Comparison of ENCODE assay signal across 8 cellular contexts in the genomic region with DNA sequence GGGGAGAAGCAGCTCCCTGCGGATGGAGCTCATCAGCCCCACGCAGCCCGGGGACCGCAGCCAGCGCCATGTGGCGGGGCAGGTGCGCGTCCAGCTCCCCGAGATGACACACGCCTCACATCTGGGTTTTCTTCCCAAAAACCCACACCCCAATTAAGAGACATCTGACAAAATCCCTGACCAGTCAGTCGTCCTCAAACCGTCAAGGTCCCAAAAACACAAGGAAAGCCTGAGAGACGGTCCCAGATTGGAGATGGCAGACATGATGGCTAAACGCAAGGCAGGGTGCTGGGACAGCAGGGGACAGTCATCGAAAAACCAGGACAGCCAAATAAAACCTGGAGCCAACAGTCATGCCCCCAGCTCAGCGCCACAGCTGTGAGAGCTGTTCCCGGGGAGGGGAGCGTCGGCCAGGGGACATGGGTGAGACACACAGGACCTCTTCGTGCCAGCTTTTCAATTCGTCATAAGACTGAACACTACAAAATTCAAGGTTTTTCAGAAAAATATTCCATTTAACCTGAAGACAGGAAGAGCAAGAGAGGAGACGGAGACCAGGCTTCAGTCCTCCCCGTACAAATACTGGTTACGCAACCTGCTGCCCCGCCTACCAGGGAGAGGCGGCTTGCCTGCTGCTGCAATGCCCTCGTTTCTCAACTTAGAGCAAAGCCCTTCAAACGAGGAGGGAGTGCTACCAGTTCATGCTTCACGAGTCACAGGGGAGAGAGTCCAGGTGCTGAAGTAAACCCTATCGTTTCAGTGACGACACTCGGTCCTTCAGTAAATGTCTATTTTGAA. TPM values are rescaled to one million over a fixed set of nuclear protein-coding genes. Genes with fewer than 3 reads are reported as not detected.
DNase-seq lines count a peak whose midpoint lies in the region; ATAC-seq and TF ChIP-seq lines count a peak whose summit lies in the region.

No MANE protein-coding gene starts in this region.

- H3K36me3 ChIP-seq in esophagus (ENCODE audit: control insufficient read depth in 2 of 2, insufficient read depth in 2 of 2, low read length in 1 of 2) (peaks cover 0 to 39% of the 10 kb centered on the region in 2 donors), mucosa of descending colon (ENCODE audit: low read depth) (no peaks in the 10 kb centered on the region)

- 53 to 57% methylated on average over 32 of the region's 32 CpGs for WGBS in esophagus, 2 donors

- H3K9me3 ChIP-seq in esophagus (ENCODE audit: control insufficient read depth in 2 of 2, insufficient read depth in 1 of 2, low read depth in 1 of 2, low read length in 1 of 2) (no peaks in the 10 kb centered on the region), mucosa of descending colon (no peaks in the 10 kb centered on the region)

- H3K27me3 ChIP-seq in esophagus (ENCODE audit: control insufficient read depth in 1 of 2, insufficient read depth in 2 of 2, low read length in 2 of 2): no peaks in the 10 kb centered on the region

- ATAC-seq in mucosa of descending colon: peak; percentile 83
- no peak for ATAC-seq in HG02870 (IDR thresholded peaks at IDR 0.05; ENCODE audit: unreplicated experiment)
- no peak for ATAC-seq in GM18519 (IDR thresholded peaks at IDR 0.05; ENCODE audit: low FRiP score, unreplicated experiment)
- no peak for ATAC-seq in GM18498 (IDR thresholded peaks at IDR 0.05; ENCODE audit: unreplicated experiment)

- intact Hi-C loops in mucosa of descending colon (cut with DNase I, micrococcal nuclease): no loop called here

- H3K4me1 ChIP-seq in esophagus (ENCODE audit: control insufficient read depth in 2 of 2, insufficient read depth in 2 of 2, low read length in 1 of 2): peaks cover 18 to 36% of the 10 kb centered on the region in 2 donors
- H3K4me1 ChIP-seq in mucosa of descending colon (ENCODE audit: low read depth): peaks cover 39% of the 10 kb centered on the region

- in situ Hi-C loops in Caki2 (cut with HindIII; ENCODE audit: low pct_unique_long_range_greater_than_20kb, low sequenced_read_pairs): no loop called here

- no peak for TF ChIP-seq CTCF in mucosa of descending colon (IDR thresholded peaks at IDR 0.05)

- H3K27ac ChIP-seq in esophagus (ENCODE audit: low read depth in 2 of 2, low read length in 1 of 2): peak overlapping the region; percentile 87 to 90

- H3K4me3 ChIP-seq in esophagus (ENCODE audit: low read depth in 1 of 2, low read length in 2 of 2): no peak overlapping the region
- no peak overlapping the region for H3K4me3 ChIP-seq in mucosa of descending colon

- DNase-seq in Caki2 (ENCODE audit: low read depth) (peak; percentile 30), NCI-H510A treated with DMSO at 0.1 percent for 48 hours (lab: John Stamatoyannopoulos, UW) (peak; percentile 80), mucosa of descending colon (peak; percentile 83 to 87 (median 84))
- DNase-seq in activated CD4-positive, alpha-beta T cell treated with anti-CD3 and anti-CD28 coated beads, Interleukin-2, amount 50 U/mL, for 4 hours: no peak

RNA-seq across cellular contexts. Expression of a gene that starts 10.5 kb away (rescaled TPM):
- total RNA-seq in Caki2 (2014; rRNA removed; shearing (Covaris generic); ENCODE audit: low replicate concordance): 18.3 and 23.2 TPM in 2 replicates
- 10 to 100 TPM; 44.4 to 68.0 TPM for polyA plus RNA-seq in esophagus
- 10 to 100 TPM; 62.4 to 65.4 (median 62.5) TPM for total RNA-seq in mucosa of descending colon

Comparison
In these comparisons a context has a peak if more than half of its experiments do, and no peak if none do; other contexts are left out.
1. DNase-seq: peak in Caki2 (single experiment), NCI-H510A treated with DMSO at 0.1 percent for 48 hours (single experiment) and mucosa of descending colon (3 of 3); none in activated CD4-positive, alpha-beta T cell treated with anti-CD3 and anti-CD28 coated beads, Interleukin-2, amount 50 U/mL, for 4 hours (0 of 2).